9 cellular contexts compared by ENCODE assay signal in the genomic region with DNA sequence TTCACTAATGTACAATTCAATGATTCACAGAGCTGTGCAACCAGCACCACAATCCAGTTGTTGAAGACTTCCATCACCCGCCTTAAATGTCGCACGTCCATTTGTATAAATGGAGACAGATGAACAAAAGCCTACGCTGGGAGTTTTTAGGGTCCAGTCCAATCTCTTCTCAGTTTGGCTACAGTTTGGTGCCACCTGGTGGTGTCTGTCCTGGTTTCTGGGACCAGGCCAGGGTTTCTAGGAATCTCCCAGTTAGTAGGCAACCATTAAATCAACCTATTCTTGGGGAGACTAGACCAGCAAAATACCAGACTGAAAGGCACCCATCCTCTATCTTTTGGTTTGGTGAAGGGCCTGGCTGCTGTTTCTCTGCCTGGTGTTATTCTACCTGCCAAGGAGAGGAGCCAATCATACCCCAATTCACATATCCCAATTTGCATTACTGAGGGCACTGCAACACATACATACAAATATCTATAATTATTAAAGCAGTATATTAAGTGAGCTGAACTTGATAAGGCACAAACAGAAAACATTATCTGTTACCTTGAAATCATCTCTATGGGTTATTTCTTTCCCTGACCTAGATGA. TPM values are rescaled to one million over a fixed set of nuclear protein-coding genes. Genes with fewer than 3 reads are reported as not detected.
DNase-seq lines count a peak whose midpoint lies in the region; ATAC-seq and TF ChIP-seq lines count a peak whose summit lies in the region.
"Had no signal": no experiment of that assay in that cellular context is flagged by ENCODE, and none has a peak within 500 bp of the region (broad histone marks: within the 10 kb centered on the region; RNA-seq: fewer than 3 reads in every experiment).

No MANE protein-coding gene starts in this region.

- DNase-seq in DMS153 treated with DMSO at 0.1 percent for 48 hours (lab: John Stamatoyannopoulos, UW; ENCODE audit: unreplicated experiment) (peak; percentile 5), OCI-M1 (lab: John Stamatoyannopoulos, UW) (peak; percentile 80), T47D (ENCODE audit: low read depth in 1 of 2, low spot score in 1 of 2) (peak; percentile 8 to 68), right lobe of liver (peak in 2 of 3 donors; percentile 45 to 56), transverse colon (peak; percentile 35)
- no peak for DNase-seq in CD8-positive, alpha-beta memory T cell

- H3K27ac ChIP-seq in right lobe of liver (no peak overlapping the region), transverse colon (no peak overlapping the region)
- H3K27ac ChIP-seq in CD8-positive, alpha-beta memory T cell (ENCODE audit: low read depth, low read length): no peak overlapping the region

- CTCF ChIA-PET in CD8-positive, alpha-beta memory T cell (lab: Charles Lee): interaction anchor here (1.0 to 3.7 kb wide), 2 partner anchors 11 to 29 kb away, joined by 3 to 16 read pairs; no protein-coding TSS in a partner anchor

- peaks cover 0 to 14% (median 0%) of the 10 kb centered on the region in 4 donors for H3K4me1 ChIP-seq in right lobe of liver
- H3K4me1 ChIP-seq in transverse colon: peaks cover 5 to 15% (median 13%) of the 10 kb centered on the region in 4 donors
- H3K4me1 ChIP-seq in CD8-positive, alpha-beta memory T cell (ENCODE audit: insufficient read depth, low read length): peaks cover 20% of the 10 kb centered on the region

- no peaks in the 10 kb centered on the region for H3K36me3 ChIP-seq in right lobe of liver
- no peaks in the 10 kb centered on the region for H3K36me3 ChIP-seq in transverse colon
- no peaks in the 10 kb centered on the region for H3K36me3 ChIP-seq in CD8-positive, alpha-beta memory T cell (ENCODE audit: insufficient read depth, low read length)

- WGBS in right lobe of liver (ENCODE audit: insufficient coverage, low coverage, low lambda C conversion rate, missing lambda C conversion rate): 28% methylated on average over 4 of the region's 4 CpGs
- 21 to 43% methylated on average over 4 of the region's 4 CpGs for WGBS in transverse colon (ENCODE audit: low coverage in 1 of 2), 2 donors

- TF ChIP-seq CTCF in right lobe of liver (IDR thresholded peaks at IDR 0.05): peak; percentile 57 to 74 (median 66)
- peak in 4 of 5 experiments; percentile 27 to 45 (median 40) for TF ChIP-seq CTCF in transverse colon (IDR thresholded peaks at IDR 0.05)

- peaks cover 0 to 3% of the 10 kb centered on the region in 2 donors for H3K27me3 Mint-ChIP-seq in CD8-positive, alpha-beta memory T cell

- peak overlapping the region in 1 of 7 donors; percentile 67 for H3K4me3 Mint-ChIP-seq in CD8-positive, alpha-beta memory T cell
- H3K4me3 Mint-ChIP-seq: T-cell had no signal

- H3K27me3 ChIP-seq in right lobe of liver (no peaks in the 10 kb centered on the region), transverse colon (no peaks in the 10 kb centered on the region)
- H3K27me3 ChIP-seq in CD8-positive, alpha-beta memory T cell (ENCODE audit: insufficient read depth, low read length, poor library complexity, severe bottlenecking): no peaks in the 10 kb centered on the region

- TF ChIP-seq POLR2A in right lobe of liver (IDR thresholded peaks at IDR 0.05): no peak
- TF ChIP-seq POLR2A in transverse colon (IDR thresholded peaks at IDR 0.05): no peak

- no peak for TF ChIP-seq EP300 in Ishikawa (IDR thresholded peaks at IDR 0.05; ENCODE audit: borderline replicate concordance)
- TF ChIP-seq EP300 in transverse colon (IDR thresholded peaks at IDR 0.05; ENCODE audit: low read depth): no peak

- TF ChIP-seq RAD21 in Ishikawa (IDR thresholded peaks at IDR 0.05; ENCODE audit: low read depth): peak; percentile 66

- H3K9me3 Mint-ChIP-seq in CD8-positive, alpha-beta memory T cell: no peaks in the 10 kb centered on the region
- H3K9me3 Mint-ChIP-seq: T-cell had no signal

- POLR2A ChIA-PET in CD8-positive, alpha-beta memory T cell (lab: Charles Lee): no interaction called here

- H3K4me3 ChIP-seq in right lobe of liver: no peak overlapping the region
- H3K4me3 ChIP-seq in transverse colon: no peak overlapping the region
- H3K4me3 ChIP-seq in CD8-positive, alpha-beta memory T cell (ENCODE audit: low read length): no peak overlapping the region

- H3K36me3 Mint-ChIP-seq in CD8-positive, alpha-beta memory T cell: peaks cover 0 to 10% (median 0%) of the 10 kb centered on the region in 3 donors
- H3K36me3 Mint-ChIP-seq: T-cell had no signal

- intact Hi-C loops in right lobe of liver (cut with DNase I): no loop called here
- intact Hi-C loops in transverse colon (cut with DNase I; ENCODE audit: low total_unique reads): no loop called here

- H3K9me3 ChIP-seq in right lobe of liver (no peaks in the 10 kb centered on the region), transverse colon (no peaks in the 10 kb centered on the region)
- no peaks in the 10 kb centered on the region for H3K9me3 ChIP-seq in CD8-positive, alpha-beta memory T cell (ENCODE audit: low read length)

- peak overlapping the region in 1 of 8 donors; percentile 29 for H3K27ac Mint-ChIP-seq in CD8-positive, alpha-beta memory T cell
- H3K27ac Mint-ChIP-seq: T-cell had no signal

- ATAC-seq in right lobe of liver (peak; percentile 24 to 42 (median 29)), GM21447 (IDR thresholded peaks at IDR 0.05; ENCODE audit: unreplicated experiment) (no peak)
- ATAC-seq: T-cell had no signal

- H3K4me1 Mint-ChIP-seq in CD8-positive, alpha-beta memory T cell: peaks cover 22 to 31% (median 23%) of the 10 kb centered on the region in 3 donors

- in situ Hi-C loops in T47D (cut with HindIII; ENCODE audit: low pct_unique_long_range_greater_than_20kb, low sequenced_read_pairs) (no loop called here), transverse colon (cut with MboI; ENCODE audit: low pct_ligation_motif_present in 1 of 4, low pct_unique_long_range_greater_than_20kb in 1 of 4, low sequenced_read_pairs in 3 of 4) (no loop called here)

TF ChIP-seq in Ishikawa, 13 proteins besides CTCF, POLR2A, EP300 and RAD21:
- TF ChIP-seq TAF1 (IDR thresholded peaks at IDR 0.05; ENCODE audit: low read depth) (no peak), EGR1 (IDR thresholded peaks at IDR 0.05) (no peak), TCF12 (IDR thresholded peaks at IDR 0.05; ENCODE audit: low read depth) (no peak), ZBTB7A (IDR thresholded peaks at IDR 0.05; ENCODE audit: low read depth) (no peak), TEAD4 (IDR thresholded peaks at IDR 0.05) (no peak), CREB1 (IDR thresholded peaks at IDR 0.05; ENCODE audit: low read depth) (no peak), YY1 (IDR thresholded peaks at IDR 0.05; ENCODE audit: low read depth) (no peak), FOXM1 (IDR thresholded peaks at IDR 0.05; ENCODE audit: borderline replicate concordance, low read depth) (no peak), NFIC (IDR thresholded peaks at IDR 0.05) (no peak)
- TF ChIP-seq, protein P1, sequence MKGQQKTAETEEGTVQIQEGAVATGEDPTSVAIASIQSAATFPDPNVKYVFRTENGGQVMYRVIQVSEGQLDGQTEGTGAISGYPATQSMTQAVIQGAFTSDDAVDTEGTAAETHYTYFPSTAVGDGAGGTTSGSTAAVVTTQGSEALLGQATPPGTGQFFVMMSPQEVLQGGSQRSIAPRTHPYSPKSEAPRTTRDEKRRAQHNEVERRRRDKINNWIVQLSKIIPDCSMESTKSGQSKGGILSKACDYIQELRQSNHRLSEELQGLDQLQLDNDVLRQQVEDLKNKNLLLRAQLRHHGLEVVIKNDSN (IDR thresholded peaks at IDR 0.05): no peak
- TF ChIP-seq, protein P2, sequence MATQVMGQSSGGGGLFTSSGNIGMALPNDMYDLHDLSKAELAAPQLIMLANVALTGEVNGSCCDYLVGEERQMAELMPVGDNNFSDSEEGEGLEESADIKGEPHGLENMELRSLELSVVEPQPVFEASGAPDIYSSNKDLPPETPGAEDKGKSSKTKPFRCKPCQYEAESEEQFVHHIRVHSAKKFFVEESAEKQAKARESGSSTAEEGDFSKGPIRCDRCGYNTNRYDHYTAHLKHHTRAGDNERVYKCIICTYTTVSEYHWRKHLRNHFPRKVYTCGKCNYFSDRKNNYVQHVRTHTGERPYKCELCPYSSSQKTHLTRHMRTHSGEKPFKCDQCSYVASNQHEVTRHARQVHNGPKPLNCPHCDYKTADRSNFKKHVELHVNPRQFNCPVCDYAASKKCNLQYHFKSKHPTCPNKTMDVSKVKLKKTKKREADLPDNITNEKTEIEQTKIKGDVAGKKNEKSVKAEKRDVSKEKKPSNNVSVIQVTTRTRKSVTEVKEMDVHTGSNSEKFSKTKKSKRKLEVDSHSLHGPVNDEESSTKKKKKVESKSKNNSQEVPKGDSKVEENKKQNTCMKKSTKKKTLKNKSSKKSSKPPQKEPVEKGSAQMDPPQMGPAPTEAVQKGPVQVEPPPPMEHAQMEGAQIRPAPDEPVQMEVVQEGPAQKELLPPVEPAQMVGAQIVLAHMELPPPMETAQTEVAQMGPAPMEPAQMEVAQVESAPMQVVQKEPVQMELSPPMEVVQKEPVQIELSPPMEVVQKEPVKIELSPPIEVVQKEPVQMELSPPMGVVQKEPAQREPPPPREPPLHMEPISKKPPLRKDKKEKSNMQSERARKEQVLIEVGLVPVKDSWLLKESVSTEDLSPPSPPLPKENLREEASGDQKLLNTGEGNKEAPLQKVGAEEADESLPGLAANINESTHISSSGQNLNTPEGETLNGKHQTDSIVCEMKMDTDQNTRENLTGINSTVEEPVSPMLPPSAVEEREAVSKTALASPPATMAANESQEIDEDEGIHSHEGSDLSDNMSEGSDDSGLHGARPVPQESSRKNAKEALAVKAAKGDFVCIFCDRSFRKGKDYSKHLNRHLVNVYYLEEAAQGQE (IDR thresholded peaks at IDR 0.05; ENCODE audit: low read depth): no peak
TF ChIP-seq in Ishikawa: peak in this region for 0.

RNA-seq across cellular contexts. Expression of a gene that starts 3.2 kb away (rescaled TPM):
- total RNA-seq in right lobe of liver (10 to 100 TPM; 29.7 to 43.5 (median 37.6) TPM), transverse colon (10 to 100 TPM; 18.3 to 61.1 (median 49.9) TPM)
- total RNA-seq in CD8-positive, alpha-beta memory T cell: 100 to 1,000 TPM; 132 to 137 TPM
- 54.1 TPM for polyA plus RNA-seq in CD8-positive, alpha-beta memory T cell

RNA-seq across cellular contexts. Expression of a gene that starts 27.3 kb away (rescaled TPM):
- total RNA-seq in right lobe of liver (10 to 100 TPM; 16.1 to 21.8 (median 18.5) TPM), transverse colon (10 to 100 TPM; 30.6 to 43.2 (median 34.5) TPM)
- 10 to 100 TPM; 30.6 to 34.1 TPM for total RNA-seq in CD8-positive, alpha-beta memory T cell
- 22.0 TPM for polyA plus RNA-seq in CD8-positive, alpha-beta memory T cell

Comparison
In these comparisons a context has a peak if more than half of its experiments do, and no peak if none do; other contexts are left out.
1. DNase-seq: peak in DMS153 treated with DMSO at 0.1 percent for 48 hours (single experiment), OCI-M1 (single experiment), T47D (2 of 2), right lobe of liver (2 of 3) and transverse colon (single experiment); none in CD8-positive, alpha-beta memory T cell (0 of 5).